8 cellular contexts compared by ENCODE assay signal in genomic region chr22:30694638-30695350, GRCh38. TPM values are rescaled to one million over a fixed set of nuclear protein-coding genes. Genes with fewer than 3 reads are reported as not detected.
DNase-seq lines count a peak whose midpoint lies in the region; ATAC-seq, FAIRE-seq and TF ChIP-seq lines count a peak whose summit lies in the region.

A gene with protein sequence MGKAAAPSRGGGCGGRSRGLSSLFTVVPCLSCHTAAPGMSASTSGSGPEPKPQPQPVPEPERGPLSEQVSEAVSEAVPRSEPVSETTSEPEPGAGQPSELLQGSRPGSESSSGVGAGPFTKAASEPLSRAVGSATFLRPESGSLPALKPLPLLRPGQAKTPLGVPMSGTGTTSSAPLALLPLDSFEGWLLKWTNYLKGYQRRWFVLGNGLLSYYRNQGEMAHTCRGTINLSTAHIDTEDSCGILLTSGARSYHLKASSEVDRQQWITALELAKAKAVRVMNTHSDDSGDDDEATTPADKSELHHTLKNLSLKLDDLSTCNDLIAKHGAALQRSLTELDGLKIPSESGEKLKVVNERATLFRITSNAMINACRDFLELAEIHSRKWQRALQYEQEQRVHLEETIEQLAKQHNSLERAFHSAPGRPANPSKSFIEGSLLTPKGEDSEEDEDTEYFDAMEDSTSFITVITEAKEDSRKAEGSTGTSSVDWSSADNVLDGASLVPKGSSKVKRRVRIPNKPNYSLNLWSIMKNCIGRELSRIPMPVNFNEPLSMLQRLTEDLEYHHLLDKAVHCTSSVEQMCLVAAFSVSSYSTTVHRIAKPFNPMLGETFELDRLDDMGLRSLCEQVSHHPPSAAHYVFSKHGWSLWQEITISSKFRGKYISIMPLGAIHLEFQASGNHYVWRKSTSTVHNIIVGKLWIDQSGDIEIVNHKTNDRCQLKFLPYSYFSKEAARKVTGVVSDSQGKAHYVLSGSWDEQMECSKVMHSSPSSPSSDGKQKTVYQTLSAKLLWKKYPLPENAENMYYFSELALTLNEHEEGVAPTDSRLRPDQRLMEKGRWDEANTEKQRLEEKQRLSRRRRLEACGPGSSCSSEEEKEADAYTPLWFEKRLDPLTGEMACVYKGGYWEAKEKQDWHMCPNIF (plus strand): TSS chr22:30694874. CDS start chr22:30694910, 36 bp downstream.

- ATAC-seq in gastroesophageal sphincter (peak; percentile 66), GM18873 (IDR thresholded peaks at IDR 0.05; ENCODE audit: low FRiP score, unreplicated experiment) (no peak)

- FAIRE-seq in GM12891 (lab: Jason Lieb, UNC): peak; percentile 66

- H3K27ac ChIP-seq in gastroesophageal sphincter (peak within 1 kb of the TSS in 1 of 4 donors; percentile 58), urinary bladder (ENCODE audit: low read depth) (no peak within 1 kb of the TSS)

- no peaks in the 10 kb centered on the region for H3K27me3 ChIP-seq in gastroesophageal sphincter

- no peaks in the 10 kb centered on the region for H3K9me3 Mint-ChIP-seq in nephron progenitor cell

- peaks cover 57% of the 10 kb centered on the region for H3K27me3 Mint-ChIP-seq in nephron progenitor cell (ENCODE audit: low read depth, poor library complexity)

- peaks cover 32% of the 10 kb centered on the region for H3K4me1 Mint-ChIP-seq in nephron progenitor cell

- peak within 1 kb of the TSS; percentile 85 for H3K4me3 Mint-ChIP-seq in nephron progenitor cell

- no CpG with 5 or more reads among the region's 88 CpGs for WGBS in gastroesophageal sphincter (ENCODE audit: low coverage in 1 of 2), 2 donors
- 2% methylated on average over 85 of the region's 88 CpGs for WGBS in urinary bladder

- no peak within 1 kb of the TSS for H3K27ac Mint-ChIP-seq in nephron progenitor cell

- TF ChIP-seq CTCF in gastroesophageal sphincter (IDR thresholded peaks at IDR 0.05) (peak in 2 of 4 experiments; percentile 10 to 12), nephron progenitor cell (IDR thresholded peaks at IDR 0.05) (no peak)

- H3K36me3 Mint-ChIP-seq in nephron progenitor cell (ENCODE audit: low read depth): no peaks in the 10 kb centered on the region

- H3K36me3 ChIP-seq in gastroesophageal sphincter: no peaks in the 10 kb centered on the region
- no peaks in the 10 kb centered on the region for H3K36me3 ChIP-seq in urinary bladder (ENCODE audit: insufficient read depth)

- no peak for DNase-seq in GM12891 (ENCODE audit: insufficient read length, low spot score)
- DNase-seq in NCI-H2171 treated with DMSO at 0.1 percent for 48 hours (lab: John Stamatoyannopoulos, UW): peak; percentile 29
- DNase-seq in activated effector memory CD4-positive, alpha-beta T cell treated with Interleukin-2 at 50 U/mL for 16 hours: peak; percentile 7
- DNase-seq in nephron progenitor cell: peak; percentile 71
- no peak for DNase-seq in GM19240 (ENCODE audit: insufficient read length, low spot score)

- H3K4me1 ChIP-seq in gastroesophageal sphincter (peaks cover 0 to 17% (median 4%) of the 10 kb centered on the region in 3 donors), urinary bladder (ENCODE audit: insufficient read depth) (no peaks in the 10 kb centered on the region)

- no peak for TF ChIP-seq EP300 in gastroesophageal sphincter (IDR thresholded peaks at IDR 0.05)

- TF ChIP-seq POLR2A in GM12891 (IDR thresholded peaks at IDR 0.05; ENCODE audit: low read depth, low read length) (no peak), gastroesophageal sphincter (IDR thresholded peaks at IDR 0.05) (no peak)

- no peaks in the 10 kb centered on the region for H3K9me3 ChIP-seq in gastroesophageal sphincter

- H3K4me3 ChIP-seq in gastroesophageal sphincter (peak within 1 kb of the TSS; percentile 48 to 69), urinary bladder (ENCODE audit: low read depth, low read length) (peak within 1 kb of the TSS; percentile 49)

TF ChIP-seq in GM12891, 5 proteins besides CTCF, POLR2A, EP300 and RAD21:
- no peak for TF ChIP-seq POLR2AphosphoS5 (IDR thresholded peaks at IDR 0.05; ENCODE audit: low read depth, low read length)
- TF ChIP-seq SPI1 (IDR thresholded peaks at IDR 0.05; ENCODE audit: low read depth, low read length): no peak
- no peak for TF ChIP-seq PAX5 (IDR thresholded peaks at IDR 0.05; ENCODE audit: insufficient read depth, low read length, severe bottlenecking)
- TF ChIP-seq TAF1 (IDR thresholded peaks at IDR 0.05; ENCODE audit: low read depth, low read length): no peak
- no peak for TF ChIP-seq POU2F2 (IDR thresholded peaks at IDR 0.05; ENCODE audit: low read depth, low read length)

RNA-seq across cellular contexts. Expression of the gene that starts here (rescaled TPM):
- polyA plus RNA-seq in GM12891 (2012; ENCODE audit: low read depth, missing spikeins): 0.35 TPM
- total RNA-seq in gastroesophageal sphincter: 1 to 10 TPM in 3 of 4 donors, under 1 TPM in 1; 0.35 to 3.5 (median 1.8) TPM
- 5.2 TPM for total RNA-seq in urinary bladder
- polyA plus RNA-seq in urinary bladder: 1.5 TPM

Comparison
In these comparisons a context has a peak if more than half of its experiments do, and no peak if none do; other contexts are left out.
1. DNase-seq: peak in NCI-H2171 treated with DMSO at 0.1 percent for 48 hours (single experiment), activated effector memory CD4-positive, alpha-beta T cell treated with Interleukin-2 at 50 U/mL for 16 hours (single experiment) and nephron progenitor cell (single experiment); none in GM12891 (single experiment) and GM19240 (single experiment).